Comparison of ENCODE assay signal across 11 cellular contexts in the genomic region with DNA sequence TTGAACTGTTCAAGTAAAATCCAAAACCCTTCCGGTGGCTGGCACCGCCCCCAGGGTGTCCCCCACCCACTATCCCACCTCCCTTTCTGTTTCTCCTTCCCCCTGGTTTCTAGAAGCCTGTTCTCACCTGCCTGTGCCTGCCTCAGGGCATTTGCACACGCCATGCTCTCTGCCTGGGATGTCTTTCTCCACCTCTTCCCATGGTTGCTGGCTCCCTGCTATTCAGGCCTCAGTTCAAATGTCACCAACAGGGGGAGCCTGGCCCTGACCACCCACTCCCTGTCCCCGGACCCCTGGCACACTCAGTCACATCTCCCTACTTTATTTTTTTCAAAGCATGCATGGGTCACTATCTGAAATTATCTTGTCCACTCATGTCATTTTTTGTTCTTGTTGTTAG. TPM values are rescaled to one million over a fixed set of nuclear protein-coding genes. Genes with fewer than 3 reads are reported as not detected.
DNase-seq lines count a peak whose midpoint lies in the region; ATAC-seq, FAIRE-seq and TF ChIP-seq lines count a peak whose summit lies in the region.
"Had no signal": no experiment of that assay in that cellular context is flagged by ENCODE, and none has a peak within 500 bp of the region (broad histone marks: within the 10 kb centered on the region; RNA-seq: fewer than 3 reads in every experiment).

No MANE protein-coding gene starts in this region.

- H3K9me3 Mint-ChIP-seq in CD4-positive, alpha-beta T cell = no peaks in the 10 kb centered on the region
- H3K9me3 Mint-ChIP-seq in activated CD4-positive, alpha-beta memory T cell treated with anti-CD3 and anti-CD28 coated beads for 36 hours = no peaks in the 10 kb centered on the region
- H3K9me3 Mint-ChIP-seq: dendritic cell treated with granulocyte-macrophage colony-stimulating factor and Interleukin-4, amounts not matched to agents 40 ng/mL and 50 ng/mL, for 4 days had no signal

- H3K36me3 Mint-ChIP-seq in CD4-positive, alpha-beta T cell (ENCODE audit: low read depth) = no peaks in the 10 kb centered on the region
- no peaks in the 10 kb centered on the region for H3K36me3 Mint-ChIP-seq in activated CD4-positive, alpha-beta memory T cell treated with anti-CD3 and anti-CD28 coated beads for 36 hours

- intact Hi-C loops in CD4-positive, alpha-beta T cell (cut with DNase I, micrococcal nuclease) = no loop called here
- intact Hi-C loops in activated CD4-positive, alpha-beta memory T cell treated with anti-CD3 and anti-CD28 coated beads for 36 hours (cut with micrococcal nuclease) = no loop called here

- H3K4me2 ChIP-seq in keratinocyte (ENCODE audit: control insufficient read depth, extremely low read depth, insufficient read depth, low read depth, low read length) = no peak overlapping the region

- no peak for FAIRE-seq in keratinocyte (lab: Jason Lieb, UNC)
- FAIRE-seq: TTC549 had no signal

- no peak for ATAC-seq in CD4-positive, alpha-beta T cell (ENCODE audit: poor library complexity)

- H3K79me2 ChIP-seq in keratinocyte (ENCODE audit: control insufficient read depth, insufficient read depth, low read length) = no peaks in the 10 kb centered on the region

- no peaks in the 10 kb centered on the region for H4K20me1 ChIP-seq in keratinocyte (ENCODE audit: control insufficient read depth, extremely low read depth, insufficient read depth, low read length)

- H3K27ac ChIP-seq in CD4-positive, alpha-beta T cell (ENCODE audit: low read depth, low read length) = peak overlapping the region; percentile 48
- H3K27ac ChIP-seq in WERI-Rb-1 (no peak overlapping the region), keratinocyte (ENCODE audit: control insufficient read depth, insufficient read depth, low read length) (no peak overlapping the region)

- CTCF ChIA-PET in CD4-positive, alpha-beta T cell (lab: Charles Lee) = interaction anchor here (2.0 kb wide), 1 partner anchor 65 kb away, joined by 6 read pairs; no protein-coding TSS in a partner anchor
- CTCF ChIA-PET in activated CD4-positive, alpha-beta memory T cell treated with anti-CD3 and anti-CD28 coated beads for 36 hours (lab: Charles Lee) = interaction anchor here (0.8 to 1.8 kb wide), 6 partner anchors 10 to 79 kb away, joined by 3 to 8 read pairs (median 6); no protein-coding TSS in a partner anchor

- dilution Hi-C loops in keratinocyte (cut with MboI; ENCODE audit: extremely low pct_ligation_motif_present, low sequenced_read_pairs) = no loop called here

- H3K36me3 ChIP-seq in WERI-Rb-1 (no peaks in the 10 kb centered on the region), keratinocyte (ENCODE audit: control insufficient read depth in 2 of 2, extremely low read depth in 1 of 2, insufficient read depth in 2 of 2, low read length in 2 of 2) (no peaks in the 10 kb centered on the region)

- no peak for TF ChIP-seq CTCF in CD4-positive, alpha-beta T cell (IDR thresholded peaks at IDR 0.05)
- TF ChIP-seq CTCF in GM20000 (IDR thresholded peaks at IDR 0.05; ENCODE audit: extremely low read depth, missing control alignments) (peak; percentile 13), WERI-Rb-1 (IDR thresholded peaks at IDR 0.05; ENCODE audit: low read depth, low read length) (peak; percentile 62), keratinocyte (optimal IDR thresholded peaks at IDR 0.05 in 1 of 3, IDR thresholded peaks at IDR 0.05 in 1 of 3, conservative IDR thresholded peaks at IDR 0.05 in 1 of 3; ENCODE audit: extremely low read depth in 1 of 3, insufficient read depth in 2 of 3, low read length in 3 of 3) (peak; percentile 17 to 47 (median 31))

- no peaks in the 10 kb centered on the region for H3K9me3 ChIP-seq in CD4-positive, alpha-beta T cell (ENCODE audit: control insufficient read depth, low read length)
- H3K9me3 ChIP-seq in WERI-Rb-1 (ENCODE audit: severe bottlenecking) (no peaks in the 10 kb centered on the region), keratinocyte (ENCODE audit: control insufficient read depth, low read depth, low read length) (no peaks in the 10 kb centered on the region)

- H3K9ac ChIP-seq in keratinocyte (ENCODE audit: control insufficient read depth, extremely low read depth, insufficient read depth, low read length) = no peak overlapping the region

- H2AFZ ChIP-seq in keratinocyte (ENCODE audit: control insufficient read depth, low read length) = no peak overlapping the region

- DNase-seq in CD4-positive, alpha-beta T cell = no peak
- DNase-seq in GM20000 (ENCODE audit: low spot score) (peak; percentile 4), WERI-Rb-1 (no peak), keratinocyte (ENCODE audit: low read depth, low spot score) (no peak), DMS79 treated with DMSO at 0.1 percent for 48 hours (lab: John Stamatoyannopoulos, UW) (no peak), NCI-H510A (lab: John Stamatoyannopoulos, UW) (no peak), AG08396 (ENCODE audit: low spot score) (no peak)
- DNase-seq in activated CD4-positive, alpha-beta memory T cell treated with anti-CD3 and anti-CD28 coated beads for 36 hours = no peak
- DNase-seq: activated effector memory CD4-positive, alpha-beta T cell treated with Interleukin-2 at 50 U/mL for 16 hours had no signal

- POLR2A ChIA-PET in CD4-positive, alpha-beta T cell (lab: Charles Lee) = interaction anchor here (1.0 to 21.3 kb wide), 3 partner anchors 14 to 52 kb away, joined by 3 to 1020 read pairs (median 21); a partner anchor contains a TSS
- POLR2A ChIA-PET in activated CD4-positive, alpha-beta memory T cell treated with anti-CD3 and anti-CD28 coated beads for 36 hours (lab: Charles Lee) = no interaction called here

- peak overlapping the region; percentile 94 for H3K27ac Mint-ChIP-seq in CD4-positive, alpha-beta T cell
- no peak overlapping the region for H3K27ac Mint-ChIP-seq in activated CD4-positive, alpha-beta memory T cell treated with anti-CD3 and anti-CD28 coated beads for 36 hours

- H3K4me1 ChIP-seq in keratinocyte (ENCODE audit: control insufficient read depth, extremely low read depth, insufficient read depth, low read length) = no peaks in the 10 kb centered on the region

- H3K27me3 ChIP-seq in CD4-positive, alpha-beta T cell (ENCODE audit: control insufficient read depth, insufficient read depth, low read length) = no peaks in the 10 kb centered on the region
- H3K27me3 ChIP-seq in WERI-Rb-1 (ENCODE audit: insufficient read depth, low read depth, severe bottlenecking) (no peaks in the 10 kb centered on the region), keratinocyte (ENCODE audit: control insufficient read depth, extremely low read depth, insufficient read depth, low read length) (no peaks in the 10 kb centered on the region)

- H3K4me3 ChIP-seq in WERI-Rb-1 (ENCODE audit: low read depth, low read length) = no peak overlapping the region
- no peak overlapping the region for H3K4me3 ChIP-seq in keratinocyte (ENCODE audit: control insufficient read depth in 2 of 3, extremely low read depth in 1 of 3, insufficient read depth in 2 of 3, low read depth in 1 of 3, low read length in 3 of 3)

- H3K9me1 ChIP-seq in keratinocyte (ENCODE audit: control insufficient read depth, extremely low read depth, insufficient read depth, low read length) = no peaks in the 10 kb centered on the region

- no peaks in the 10 kb centered on the region for H3K27me3 Mint-ChIP-seq in CD4-positive, alpha-beta T cell
- H3K27me3 Mint-ChIP-seq in activated CD4-positive, alpha-beta memory T cell treated with anti-CD3 and anti-CD28 coated beads for 36 hours = no peaks in the 10 kb centered on the region

- peaks cover 76% of the 10 kb centered on the region for H3K4me1 Mint-ChIP-seq in CD4-positive, alpha-beta T cell (ENCODE audit: low read depth)
- peaks cover 52% of the 10 kb centered on the region for H3K4me1 Mint-ChIP-seq in activated CD4-positive, alpha-beta memory T cell treated with anti-CD3 and anti-CD28 coated beads for 36 hours (ENCODE audit: low read depth)

- peak overlapping the region; percentile 15 for H3K4me3 Mint-ChIP-seq in CD4-positive, alpha-beta T cell
- no peak overlapping the region for H3K4me3 Mint-ChIP-seq in activated CD4-positive, alpha-beta memory T cell treated with anti-CD3 and anti-CD28 coated beads for 36 hours
- H3K4me3 Mint-ChIP-seq: dendritic cell treated with granulocyte-macrophage colony-stimulating factor and Interleukin-4, amounts not matched to agents 40 ng/mL and 50 ng/mL, for 4 days had no signal

RNA-seq across cellular contexts. Expression of a gene that starts 39.9 kb away (rescaled TPM):
- total RNA-seq in CD4-positive, alpha-beta T cell = 100 to 1,000 TPM; 440 to 463 TPM
- 3.7 to 8.6 TPM (median 7.0 TPM) in 3 replicates for polyA plus RNA-seq in keratinocyte
- 7.3 TPM for polyA plus RNA-seq in keratinocyte (2011; ENCODE audit: low read depth)
- 6.1 and 15.3 TPM in 2 replicates for polyA plus RNA-seq in keratinocyte (2011; cell fraction: cytosol; rRNA removed)
- 14.2 and 16.9 TPM in 2 replicates for polyA plus RNA-seq in keratinocyte (2011; cell fraction: nucleus; rRNA removed)
- polyA plus RNA-seq in keratinocyte (2012; ENCODE audit: low replicate concordance) = 11.2 and 32.3 TPM in 2 replicates
- 4.9 to 22.6 TPM (median 11.4 TPM) in 3 replicates for polyA minus RNA-seq in keratinocyte
- polyA minus RNA-seq in keratinocyte (2011; cell fraction: cytosol; rRNA and poly(A)+ RNA removed) = 5.0 TPM
- polyA minus RNA-seq in keratinocyte (2011; cell fraction: nucleus; rRNA and poly(A)+ RNA removed) = 3.8 and 8.9 TPM in 2 replicates
- total RNA-seq in activated CD4-positive, alpha-beta memory T cell treated with anti-CD3 and anti-CD28 coated beads for 36 hours = 10 to 100 TPM; 50.7 to 58.0 TPM

RNA-seq across cellular contexts. Expression of a gene that starts 46.4 kb away (rescaled TPM):
- total RNA-seq in CD4-positive, alpha-beta T cell = 10 to 100 TPM; 11.5 to 16.8 TPM
- polyA plus RNA-seq in keratinocyte = 6.3 to 7.5 TPM (median 7.4 TPM) in 3 replicates
- 7.4 TPM for polyA plus RNA-seq in keratinocyte (2011; ENCODE audit: low read depth)
- 5.9 and 8.1 TPM in 2 replicates for polyA plus RNA-seq in keratinocyte (2011; cell fraction: cytosol; rRNA removed)
- 7.9 and 8.6 TPM in 2 replicates for polyA plus RNA-seq in keratinocyte (2011; cell fraction: nucleus; rRNA removed)
- 7.1 and 10.0 TPM in 2 replicates for polyA plus RNA-seq in keratinocyte (2012; ENCODE audit: low replicate concordance)
- 4.6 to 7.5 TPM (median 5.9 TPM) in 3 replicates for polyA minus RNA-seq in keratinocyte
- 16.5 TPM for polyA minus RNA-seq in keratinocyte (2011; cell fraction: cytosol; rRNA and poly(A)+ RNA removed)
- 3.4 and 5.4 TPM in 2 replicates for polyA minus RNA-seq in keratinocyte (2011; cell fraction: nucleus; rRNA and poly(A)+ RNA removed)
- total RNA-seq in activated CD4-positive, alpha-beta memory T cell treated with anti-CD3 and anti-CD28 coated beads for 36 hours = 10 to 100 TPM; 10.2 to 14.5 TPM

RNA-seq across cellular contexts. Expression of a gene that starts 47.3 kb away (rescaled TPM):
- total RNA-seq in CD4-positive, alpha-beta T cell = 10 to 100 TPM; 16.9 to 17.7 TPM
- polyA plus RNA-seq in keratinocyte = 4.1 to 7.9 TPM (median 6.5 TPM) in 3 replicates
- 103 TPM for polyA plus RNA-seq in keratinocyte (2011; ENCODE audit: low read depth)
- polyA plus RNA-seq in keratinocyte (2011; cell fraction: cytosol; rRNA removed) = 3.0 and 3.5 TPM in 2 replicates
- polyA plus RNA-seq in keratinocyte (2011; cell fraction: nucleus; rRNA removed) = 9.7 and 9.9 TPM in 2 replicates
- 4.9 and 20.7 TPM in 2 replicates for polyA plus RNA-seq in keratinocyte (2012; ENCODE audit: low replicate concordance)
- 5.3 to 6.5 TPM (median 6.1 TPM) in 3 replicates for polyA minus RNA-seq in keratinocyte
- 8.4 TPM for polyA minus RNA-seq in keratinocyte (2011; cell fraction: cytosol; rRNA and poly(A)+ RNA removed)
- polyA minus RNA-seq in keratinocyte (2011; cell fraction: nucleus; rRNA and poly(A)+ RNA removed) = 7.2 and 8.0 TPM in 2 replicates
- total RNA-seq in activated CD4-positive, alpha-beta memory T cell treated with anti-CD3 and anti-CD28 coated beads for 36 hours = 10 to 100 TPM; 17.1 to 17.3 TPM

Comparison
In these comparisons a context has a peak if more than half of its experiments do, and no peak if none do; other contexts are left out.
1. RNA of a gene that starts 39.9 kb away (total RNA-seq): 440 to 463 TPM in CD4-positive, alpha-beta T cell; 50.7 to 58.0 TPM in activated CD4-positive, alpha-beta memory T cell treated with anti-CD3 and anti-CD28 coated beads for 36 hours; every median in the first group is over 4 times any median in the second.